1 cellular context compared by ENCODE assay signal in the genomic region with DNA sequence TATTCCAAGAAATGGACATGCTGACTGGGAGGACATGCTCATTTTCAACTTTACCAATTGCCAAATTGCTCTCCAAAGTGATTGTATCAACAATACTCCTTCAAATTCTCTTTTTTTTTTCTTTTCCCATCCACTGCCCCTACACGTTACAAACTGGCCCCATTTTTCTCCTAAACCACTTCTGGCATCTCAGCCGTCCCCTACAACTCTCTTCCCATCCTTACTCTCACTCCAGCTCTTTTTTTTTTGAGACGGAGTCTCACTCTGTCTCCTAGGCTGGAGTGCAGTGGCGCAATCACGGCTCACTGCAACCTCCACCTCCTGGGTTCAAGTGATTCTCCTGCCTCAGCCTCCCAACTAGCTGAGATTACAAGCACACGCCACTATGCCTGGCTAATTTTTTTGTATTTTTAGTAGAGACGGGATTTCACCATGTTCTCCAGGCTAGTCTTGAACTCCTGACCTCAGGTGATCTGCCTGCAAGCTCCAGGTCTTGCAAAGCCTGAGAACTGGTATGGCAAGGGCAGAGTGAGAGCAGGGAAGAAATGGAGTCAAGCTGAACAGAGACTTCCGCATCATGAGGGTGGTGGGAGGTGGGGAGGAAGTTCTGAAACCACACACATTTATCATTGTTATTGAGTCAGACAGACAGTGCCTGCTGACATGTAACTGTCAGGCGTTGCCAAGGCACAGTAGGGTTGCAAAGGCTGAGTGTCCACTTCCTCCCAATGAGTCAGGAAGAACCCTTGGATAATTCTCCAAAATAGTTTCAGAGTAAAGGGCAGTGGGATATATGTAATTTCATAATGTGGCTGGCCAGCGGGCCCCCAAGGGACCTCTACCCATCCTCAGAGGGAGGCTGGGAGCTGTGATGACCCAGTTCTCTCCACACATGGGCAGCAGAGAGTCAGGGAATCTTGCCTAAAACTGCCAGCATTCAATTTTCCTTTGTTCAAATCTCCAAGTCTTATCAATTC.
TF ChIP-seq lines count a peak whose summit lies in the region.

No MANE protein-coding gene starts in this region.

TF ChIP-seq in K562, 482 proteins besides CTCF, POLR2A, EP300 and RAD21 (continues in another document):
- TF ChIP-seq PHF21A (IDR thresholded peaks at IDR 0.05; ENCODE audit: borderline replicate concordance, low read depth) (no peak), ZNF121 (CRISPR knock-in tag; conservative IDR thresholded peaks at IDR 0.05) (no peak), TAF7 (tag; IDR thresholded peaks at IDR 0.05) (no peak), ZNF282 (CRISPR knock-in tag; IDR thresholded peaks at IDR 0.05) (no peak), KAT8 (IDR thresholded peaks at IDR 0.05; ENCODE audit: low read depth) (no peak), ZNF124 (CRISPR knock-in tag; IDR thresholded peaks at IDR 0.05) (no peak), CEBPZ (IDR thresholded peaks at IDR 0.05; ENCODE audit: borderline replicate concordance, low read depth, low read length) (no peak), CHD4 (IDR thresholded peaks at IDR 0.05; ENCODE audit: insufficient read depth, insufficient replicate concordance, low read depth, low read length, poor library complexity, severe bottlenecking) (no peak), ZNF699 (CRISPR knock-in tag; IDR thresholded peaks at IDR 0.05; ENCODE audit: insufficient replicate concordance) (no peak), RBM39 (optimal IDR thresholded peaks at IDR 0.05; ENCODE audit: low read depth, low read length) (no peak), ZNF324 (CRISPR knock-in tag; IDR thresholded peaks at IDR 0.05) (no peak), ZNF140 (CRISPR knock-in tag; IDR thresholded peaks at IDR 0.05) (no peak), PTTG1 (tag; IDR thresholded peaks at IDR 0.05; ENCODE audit: low read depth) (peak; percentile 45; the same call in 1 of the 2 replicates), SFPQ (IDR thresholded peaks at IDR 0.05; ENCODE audit: low read depth, low read length) (no peak), EGR1 (conservative IDR thresholded peaks at IDR 0.05) (peak; percentile 54), SMAD3 (CRISPR knock-in tag; conservative IDR thresholded peaks at IDR 0.05) (no peak; the same call in 1 of the 2 replicates), HMG20B (CRISPR knock-in tag; IDR thresholded peaks at IDR 0.05) (0 out of 2 replicates have a peak, but pooled peaks have one; percentile 63), EP400 (IDR thresholded peaks at IDR 0.05) (peak; percentile 74), E2F5 (CRISPR knock-in tag; IDR thresholded peaks at IDR 0.05) (no peak), ZNF507 (tag; conservative IDR thresholded peaks at IDR 0.05) (no peak)
- TF ChIP-seq, protein P1, sequence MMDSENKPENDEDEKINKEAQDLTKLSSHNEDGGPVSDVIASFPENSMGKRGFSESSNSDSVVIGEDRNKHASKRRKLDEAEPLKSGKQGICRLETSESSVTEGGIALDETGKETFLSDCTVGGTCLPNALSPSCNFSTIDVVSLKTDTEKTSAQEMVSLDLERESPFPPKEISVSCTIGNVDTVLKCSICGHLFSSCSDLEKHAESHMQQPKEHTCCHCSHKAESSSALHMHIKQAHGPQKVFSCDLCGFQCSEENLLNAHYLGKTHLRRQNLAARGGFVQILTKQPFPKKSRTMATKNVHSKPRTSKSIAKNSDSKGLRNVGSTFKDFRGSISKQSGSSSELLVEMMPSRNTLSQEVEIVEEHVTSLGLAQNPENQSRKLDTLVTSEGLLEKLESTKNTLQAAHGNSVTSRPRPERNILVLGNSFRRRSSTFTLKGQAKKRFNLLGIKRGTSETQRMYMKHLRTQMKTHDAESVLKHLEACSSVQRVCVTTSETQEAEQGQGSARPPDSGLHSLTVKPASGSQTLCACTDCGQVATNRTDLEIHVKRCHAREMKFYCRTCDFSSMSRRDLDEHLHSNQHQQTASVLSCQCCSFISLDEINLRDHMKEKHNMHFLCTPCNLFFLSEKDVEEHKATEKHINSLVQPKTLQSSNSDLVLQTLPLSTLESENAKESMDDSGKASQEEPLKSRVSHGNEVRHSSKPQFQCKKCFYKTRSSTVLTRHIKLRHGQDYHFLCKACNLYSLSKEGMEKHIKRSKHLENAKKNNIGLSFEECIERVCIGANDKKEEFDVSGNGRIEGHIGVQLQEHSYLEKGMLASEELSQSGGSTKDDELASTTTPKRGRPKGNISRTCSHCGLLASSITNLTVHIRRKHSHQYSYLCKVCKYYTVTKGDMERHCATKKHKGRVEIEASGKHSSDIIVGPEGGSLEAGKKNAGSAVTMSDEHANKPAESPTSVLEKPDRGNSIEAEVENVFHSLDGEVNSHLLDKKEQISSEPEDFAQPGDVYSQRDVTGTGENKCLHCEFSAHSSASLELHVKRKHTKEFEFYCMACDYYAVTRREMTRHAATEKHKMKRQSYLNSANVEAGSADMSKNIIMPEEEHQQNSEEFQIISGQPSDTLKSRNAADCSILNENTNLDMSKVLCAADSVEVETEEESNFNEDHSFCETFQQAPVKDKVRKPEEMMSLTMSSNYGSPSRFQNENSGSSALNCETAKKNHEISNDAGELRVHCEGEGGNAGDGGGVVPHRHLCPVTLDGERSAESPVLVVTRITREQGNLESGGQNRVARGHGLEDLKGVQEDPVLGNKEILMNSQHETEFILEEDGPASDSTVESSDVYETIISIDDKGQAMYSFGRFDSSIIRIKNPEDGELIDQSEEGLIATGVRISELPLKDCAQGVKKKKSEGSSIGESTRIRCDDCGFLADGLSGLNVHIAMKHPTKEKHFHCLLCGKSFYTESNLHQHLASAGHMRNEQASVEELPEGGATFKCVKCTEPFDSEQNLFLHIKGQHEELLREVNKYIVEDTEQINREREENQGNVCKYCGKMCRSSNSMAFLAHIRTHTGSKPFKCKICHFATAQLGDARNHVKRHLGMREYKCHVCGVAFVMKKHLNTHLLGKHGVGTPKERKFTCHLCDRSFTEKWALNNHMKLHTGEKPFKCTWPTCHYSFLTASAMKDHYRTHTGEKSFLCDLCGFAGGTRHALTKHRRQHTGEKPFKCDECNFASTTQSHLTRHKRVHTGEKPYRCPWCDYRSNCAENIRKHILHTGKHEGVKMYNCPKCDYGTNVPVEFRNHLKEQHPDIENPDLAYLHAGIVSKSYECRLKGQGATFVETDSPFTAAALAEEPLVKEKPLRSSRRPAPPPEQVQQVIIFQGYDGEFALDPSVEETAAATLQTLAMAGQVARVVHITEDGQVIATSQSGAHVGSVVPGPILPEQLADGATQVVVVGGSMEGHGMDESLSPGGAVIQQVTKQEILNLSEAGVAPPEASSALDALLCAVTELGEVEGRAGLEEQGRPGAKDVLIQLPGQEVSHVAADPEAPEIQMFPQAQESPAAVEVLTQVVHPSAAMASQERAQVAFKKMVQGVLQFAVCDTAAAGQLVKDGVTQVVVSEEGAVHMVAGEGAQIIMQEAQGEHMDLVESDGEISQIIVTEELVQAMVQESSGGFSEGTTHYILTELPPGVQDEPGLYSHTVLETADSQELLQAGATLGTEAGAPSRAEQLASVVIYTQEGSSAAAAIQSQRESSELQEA (IDR thresholded peaks at IDR 0.05; ENCODE audit: low read depth), result no peak
- TF ChIP-seq, protein P2, sequence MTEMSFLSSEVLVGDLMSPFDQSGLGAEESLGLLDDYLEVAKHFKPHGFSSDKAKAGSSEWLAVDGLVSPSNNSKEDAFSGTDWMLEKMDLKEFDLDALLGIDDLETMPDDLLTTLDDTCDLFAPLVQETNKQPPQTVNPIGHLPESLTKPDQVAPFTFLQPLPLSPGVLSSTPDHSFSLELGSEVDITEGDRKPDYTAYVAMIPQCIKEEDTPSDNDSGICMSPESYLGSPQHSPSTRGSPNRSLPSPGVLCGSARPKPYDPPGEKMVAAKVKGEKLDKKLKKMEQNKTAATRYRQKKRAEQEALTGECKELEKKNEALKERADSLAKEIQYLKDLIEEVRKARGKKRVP (CRISPR knock-in tag; IDR thresholded peaks at IDR 0.05), result peak; percentile 86
- TF ChIP-seq, protein P3, sequence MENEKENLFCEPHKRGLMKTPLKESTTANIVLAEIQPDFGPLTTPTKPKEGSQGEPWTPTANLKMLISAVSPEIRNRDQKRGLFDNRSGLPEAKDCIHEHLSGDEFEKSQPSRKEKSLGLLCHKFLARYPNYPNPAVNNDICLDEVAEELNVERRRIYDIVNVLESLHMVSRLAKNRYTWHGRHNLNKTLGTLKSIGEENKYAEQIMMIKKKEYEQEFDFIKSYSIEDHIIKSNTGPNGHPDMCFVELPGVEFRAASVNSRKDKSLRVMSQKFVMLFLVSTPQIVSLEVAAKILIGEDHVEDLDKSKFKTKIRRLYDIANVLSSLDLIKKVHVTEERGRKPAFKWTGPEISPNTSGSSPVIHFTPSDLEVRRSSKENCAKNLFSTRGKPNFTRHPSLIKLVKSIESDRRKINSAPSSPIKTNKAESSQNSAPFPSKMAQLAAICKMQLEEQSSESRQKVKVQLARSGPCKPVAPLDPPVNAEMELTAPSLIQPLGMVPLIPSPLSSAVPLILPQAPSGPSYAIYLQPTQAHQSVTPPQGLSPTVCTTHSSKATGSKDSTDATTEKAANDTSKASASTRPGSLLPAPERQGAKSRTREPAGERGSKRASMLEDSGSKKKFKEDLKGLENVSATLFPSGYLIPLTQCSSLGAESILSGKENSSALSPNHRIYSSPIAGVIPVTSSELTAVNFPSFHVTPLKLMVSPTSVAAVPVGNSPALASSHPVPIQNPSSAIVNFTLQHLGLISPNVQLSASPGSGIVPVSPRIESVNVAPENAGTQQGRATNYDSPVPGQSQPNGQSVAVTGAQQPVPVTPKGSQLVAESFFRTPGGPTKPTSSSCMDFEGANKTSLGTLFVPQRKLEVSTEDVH (IDR thresholded peaks at IDR 0.05; ENCODE audit: low read depth, partially characterized antibody), result no peak
- TF ChIP-seq, protein P4, sequence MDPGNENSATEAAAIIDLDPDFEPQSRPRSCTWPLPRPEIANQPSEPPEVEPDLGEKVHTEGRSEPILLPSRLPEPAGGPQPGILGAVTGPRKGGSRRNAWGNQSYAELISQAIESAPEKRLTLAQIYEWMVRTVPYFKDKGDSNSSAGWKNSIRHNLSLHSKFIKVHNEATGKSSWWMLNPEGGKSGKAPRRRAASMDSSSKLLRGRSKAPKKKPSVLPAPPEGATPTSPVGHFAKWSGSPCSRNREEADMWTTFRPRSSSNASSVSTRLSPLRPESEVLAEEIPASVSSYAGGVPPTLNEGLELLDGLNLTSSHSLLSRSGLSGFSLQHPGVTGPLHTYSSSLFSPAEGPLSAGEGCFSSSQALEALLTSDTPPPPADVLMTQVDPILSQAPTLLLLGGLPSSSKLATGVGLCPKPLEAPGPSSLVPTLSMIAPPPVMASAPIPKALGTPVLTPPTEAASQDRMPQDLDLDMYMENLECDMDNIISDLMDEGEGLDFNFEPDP (CRISPR knock-in tag; IDR thresholded peaks at IDR 0.05), result no peak
